ENCODE assay signal across 15 cellular contexts in genomic region chr1:187842406-187843165, GRCh38.
DNase-seq lines count a peak whose midpoint lies in the region; ATAC-seq and TF ChIP-seq lines count a peak whose summit lies in the region.
"Had no signal": no experiment of that assay in that cellular context is flagged by ENCODE, and none has a peak within 500 bp of the region (broad histone marks: within the 10 kb centered on the region; RNA-seq: fewer than 3 reads in every experiment).

No MANE protein-coding gene starts in this region.

- H3K4me1 ChIP-seq in adipocyte (ENCODE audit: control insufficient read depth, insufficient read depth, low read length) (no peaks in the 10 kb centered on the region), hepatocyte (ENCODE audit: insufficient read depth) (peaks cover 8% of the 10 kb centered on the region)
- no peaks in the 10 kb centered on the region for H3K4me1 ChIP-seq in CD8-positive, alpha-beta memory T cell (ENCODE audit: insufficient read depth, low read length)
- H3K4me1 ChIP-seq: BLaER1, sigmoid colon had no signal

- no peaks in the 10 kb centered on the region for H3K9me2 ChIP-seq in hepatocyte (replicated peaks; ENCODE audit: insufficient read depth)

- H3K9me3 ChIP-seq in adipocyte (ENCODE audit: control insufficient read depth, low read length): no peaks in the 10 kb centered on the region
- no peaks in the 10 kb centered on the region for H3K9me3 ChIP-seq in hepatocyte (ENCODE audit: low read depth)
- no peaks in the 10 kb centered on the region for H3K9me3 ChIP-seq in CD8-positive, alpha-beta memory T cell (ENCODE audit: low read length)
- H3K9me3 ChIP-seq: sigmoid colon had no signal

- TF ChIP-seq CTCF in hepatocyte (IDR thresholded peaks at IDR 0.05; ENCODE audit: poor library complexity) (no peak), type B pancreatic cell (conservative IDR thresholded peaks at IDR 0.05) (no peak)

- H3K4me3 ChIP-seq in Jurkat, Clone E6-1 (ENCODE audit: low read length): no peak overlapping the region
- H3K4me3 ChIP-seq in adipocyte (ENCODE audit: low read length) (no peak overlapping the region), hepatocyte (no peak overlapping the region)
- H3K4me3 ChIP-seq in CD8-positive, alpha-beta memory T cell (ENCODE audit: low read length): no peak overlapping the region
- H3K4me3 ChIP-seq: BLaER1, sigmoid colon had no signal

- 70% methylated on average over 7 of the region's 7 CpGs for WGBS in hepatocyte (ENCODE audit: low lambda C conversion rate, missing lambda C conversion rate)

- CTCF ChIA-PET in CD8-positive, alpha-beta memory T cell (lab: Charles Lee): no interaction called here

- no peak overlapping the region for H3K27ac ChIP-seq in hepatocyte
- H3K27ac ChIP-seq in CD8-positive, alpha-beta memory T cell (ENCODE audit: low read depth, low read length): no peak overlapping the region
- H3K27ac ChIP-seq: BLaER1, sigmoid colon, VCaP had no signal

- H3K9me3 Mint-ChIP-seq in type B pancreatic cell: no peaks in the 10 kb centered on the region
- H3K9me3 Mint-ChIP-seq in CD8-positive, alpha-beta memory T cell: peaks cover 7 to 21% (median 10%) of the 10 kb centered on the region in 5 donors

- no peaks in the 10 kb centered on the region for H3K79me2 ChIP-seq in hepatocyte

- peaks cover 16% of the 10 kb centered on the region for H3K4me1 Mint-ChIP-seq in type B pancreatic cell (ENCODE audit: unreplicated experiment)
- H3K4me1 Mint-ChIP-seq in CD8-positive, alpha-beta memory T cell: no peaks in the 10 kb centered on the region
- H3K4me1 Mint-ChIP-seq: activated CD8-positive, alpha-beta memory T cell treated with anti-CD3 and anti-CD28 coated beads, Interleukin-2, amount 10 ng/mL, durations not matched to agents 7 days and 5 days; natural killer cell had no signal

- no peak overlapping the region for H3K27ac Mint-ChIP-seq in type B pancreatic cell
- H3K27ac Mint-ChIP-seq in CD8-positive, alpha-beta memory T cell: no peak overlapping the region
- H3K27ac Mint-ChIP-seq: activated CD8-positive, alpha-beta memory T cell treated with anti-CD3 and anti-CD28 coated beads, Interleukin-2, amount 10 ng/mL, durations not matched to agents 7 days and 5 days; activated naive CD4-positive, alpha-beta T cell treated with anti-CD3 and anti-CD28 coated beads, Interleukin-2, amount 50 U/mL, for 72 hours; natural killer cell had no signal

- H3K36me3 Mint-ChIP-seq in type B pancreatic cell: no peaks in the 10 kb centered on the region
- H3K36me3 Mint-ChIP-seq in CD8-positive, alpha-beta memory T cell: no peaks in the 10 kb centered on the region
- H3K36me3 Mint-ChIP-seq: activated CD8-positive, alpha-beta memory T cell treated with anti-CD3 and anti-CD28 coated beads, Interleukin-2, amount 10 ng/mL, durations not matched to agents 7 days and 5 days; activated naive CD4-positive, alpha-beta T cell treated with anti-CD3 and anti-CD28 coated beads, Interleukin-2, amount 50 U/mL, for 72 hours had no signal

- H2AFZ ChIP-seq in hepatocyte: no peak overlapping the region

- H3K9ac ChIP-seq in adipocyte (ENCODE audit: low read length): no peak overlapping the region
- H3K9ac ChIP-seq: BLaER1 had no signal

- no peak overlapping the region for H3K4me3 Mint-ChIP-seq in type B pancreatic cell
- H3K4me3 Mint-ChIP-seq in CD8-positive, alpha-beta memory T cell: no peak overlapping the region
- H3K4me3 Mint-ChIP-seq: activated CD8-positive, alpha-beta memory T cell treated with anti-CD3 and anti-CD28 coated beads, Interleukin-2, amount 10 ng/mL, durations not matched to agents 7 days and 5 days; natural killer cell had no signal

- H3K27me3 Mint-ChIP-seq in type B pancreatic cell: no peaks in the 10 kb centered on the region
- H3K27me3 Mint-ChIP-seq in CD8-positive, alpha-beta memory T cell: no peaks in the 10 kb centered on the region
- H3K27me3 Mint-ChIP-seq: activated CD8-positive, alpha-beta memory T cell treated with anti-CD3 and anti-CD28 coated beads, Interleukin-2, amount 10 ng/mL, durations not matched to agents 7 days and 5 days had no signal

- DNase-seq in D341Med (ENCODE audit: low spot score): peak; percentile 36
- DNase-seq in Jurkat, Clone E6-1 (ENCODE audit: low read depth, low spot score): peak; percentile 1
- peak; percentile 55 for DNase-seq in adipocyte (ENCODE audit: low read depth)
- DNase-seq in hepatocyte (ENCODE audit: low spot score): peak; percentile 16
- DNase-seq in type B pancreatic cell (ENCODE audit: extremely low spot score, unreplicated experiment): no peak
- DNase-seq in CD8-positive, alpha-beta memory T cell: no peak
- DNase-seq in stimulated activated naive CD4-positive, alpha-beta T cell treated with Interleukin-2 at 50 U/mL for 16 hours (lab: John Stamatoyannopoulos, UW): no peak
- DNase-seq: activated CD8-positive, alpha-beta memory T cell treated with anti-CD3 and anti-CD28 coated beads, Interleukin-2, amount 10 ng/mL, durations not matched to agents 7 days and 5 days; kidney glomerular epithelial cell; natural killer cell; sigmoid colon had no signal

- H3K27me3 ChIP-seq in adipocyte (replicated peaks; ENCODE audit: control insufficient read depth, insufficient read depth, low read length) (no peaks in the 10 kb centered on the region), hepatocyte (no peaks in the 10 kb centered on the region)
- H3K27me3 ChIP-seq in CD8-positive, alpha-beta memory T cell (ENCODE audit: insufficient read depth, low read length, poor library complexity, severe bottlenecking): no peaks in the 10 kb centered on the region
- H3K27me3 ChIP-seq: BLaER1, sigmoid colon had no signal

- H3K4me2 ChIP-seq in hepatocyte: no peak overlapping the region
- H3K4me2 ChIP-seq: BLaER1 had no signal

- no peak for ATAC-seq in GM21786 (IDR thresholded peaks at IDR 0.05; ENCODE audit: unreplicated experiment)
- ATAC-seq: activated CD8-positive, alpha-beta memory T cell treated with anti-CD3 and anti-CD28 coated beads, Interleukin-2, amount 10 ng/mL, durations not matched to agents 7 days and 5 days; activated naive CD4-positive, alpha-beta T cell treated with anti-CD3 and anti-CD28 coated beads, Interleukin-2, amount 50 U/mL, for 72 hours; natural killer cell had no signal

- POLR2A ChIA-PET in CD8-positive, alpha-beta memory T cell (lab: Charles Lee): no interaction called here

- H3K36me3 ChIP-seq in adipocyte (ENCODE audit: control insufficient read depth, insufficient read depth, low read length, severe bottlenecking) (no peaks in the 10 kb centered on the region), hepatocyte (replicated peaks; ENCODE audit: insufficient read depth, low read depth) (no peaks in the 10 kb centered on the region)
- H3K36me3 ChIP-seq in CD8-positive, alpha-beta memory T cell (ENCODE audit: insufficient read depth, low read length): no peaks in the 10 kb centered on the region
- H3K36me3 ChIP-seq: BLaER1, sigmoid colon had no signal

- H4K20me1 ChIP-seq in hepatocyte (ENCODE audit: insufficient read depth, poor library complexity, severe bottlenecking): no peaks in the 10 kb centered on the region
- H4K20me1 ChIP-seq: BLaER1 had no signal

Comparison
In these comparisons a context has a peak if more than half of its experiments do, and no peak if none do; other contexts are left out.
1. DNase-seq: peak in D341Med (single experiment), Jurkat, Clone E6-1 (single experiment), adipocyte (single experiment) and hepatocyte (single experiment); none in type B pancreatic cell (single experiment), CD8-positive, alpha-beta memory T cell (0 of 5) and stimulated activated naive CD4-positive, alpha-beta T cell treated with Interleukin-2 at 50 U/mL for 16 hours (single experiment).